ENCODE assay signal across 33 cellular contexts in genomic region chr13:26382843-26383242, GRCh38.
"Had no signal": no experiment of that assay in that cellular context is flagged by ENCODE, and none has a peak within 500 bp of the region (broad histone marks: within the 10 kb centered on the region; RNA-seq: fewer than 3 reads in every experiment).

No MANE protein-coding gene starts in this region.

- DNase-seq: Kasumi-1, MG63, MM.1S, NCI-H1048, NCI-H1092 treated with DMSO at 0.1 percent for 48 hours, NCI-H1105, NCI-H1105 treated with DMSO at 0.1 percent for 48 hours, NCI-H1417, NCI-H1417 treated with DMSO at 0.1 percent for 48 hours, NCI-H1436, NCI-H1436 treated with DMSO at 0.1 percent for 48 hours, NCI-H146, NCI-H1694, NCI-H1694 treated with DMSO at 0.1 percent for 48 hours, NCI-H187, NCI-H187 treated with DMSO at 0.1 percent for 48 hours, NCI-H1930, NCI-H2029, NCI-H2029 treated with DMSO at 0.1 percent for 48 hours, NCI-H2081, NCI-H2081 treated with DMSO at 0.1 percent for 48 hours, NCI-H2107, NCI-H2171, NCI-H2171 treated with DMSO at 0.1 percent for 48 hours, NCI-H2227 treated with DMSO at 0.1 percent for 48 hours, NCI-H226, NCI-H345, NCI-H446, NCI-H446 treated with DMSO at 0.1 percent for 48 hours, NCI-H510A, NCI-H510A treated with DMSO at 0.1 percent for 48 hours, NCI-H524 had no signal

- H3K27ac ChIP-seq: KMS-11 had no signal
